In genomic region chr16:89359296-89360147, GRCh38 we compare ENCODE assay signal across 9 cellular contexts.
DNase-seq lines count a peak whose midpoint lies in the region; ATAC-seq and TF ChIP-seq lines count a peak whose summit lies in the region.
"Had no signal": no experiment of that assay in that cellular context is flagged by ENCODE, and none has a peak within 500 bp of the region (broad histone marks: within the 10 kb centered on the region; RNA-seq: fewer than 3 reads in every experiment).

No MANE protein-coding gene starts in this region.

- no peak overlapping the region for H3K27ac ChIP-seq in HEK293 (ENCODE audit: extremely low read depth, low read depth, low read length)

- peak; percentile 48 for DNase-seq in BE2C
- peak; percentile 12 for DNase-seq in kidney glomerular epithelial cell (lab: John Stamatoyannopoulos, UW)
- no peak for DNase-seq in SK-N-DZ (ENCODE audit: low spot score)
- no peak for DNase-seq in NCI-H1092 (lab: John Stamatoyannopoulos, UW)
- DNase-seq in foreskin fibroblast: no peak
- no peak for DNase-seq in GF-D8 (lab: John Stamatoyannopoulos, UW)
- DNase-seq: spleen had no signal

- H3K9me3 ChIP-seq in BE2C (no peaks in the 10 kb centered on the region), HEK293 (ENCODE audit: control insufficient read depth, insufficient read depth, low read depth, low read length) (no peaks in the 10 kb centered on the region)
- H3K9me3 ChIP-seq: spleen had no signal

- H3K4me1 ChIP-seq in BE2C: peaks cover 25% of the 10 kb centered on the region
- H3K4me1 ChIP-seq in HEK293 (ENCODE audit: control insufficient read depth, insufficient read depth, low read length): peaks cover 47% of the 10 kb centered on the region

- peaks cover 51% of the 10 kb centered on the region for H3K36me3 Mint-ChIP-seq in activated T-helper 17 cell treated with anti-CD3 and anti-CD28 coated beads, Interleukin-2, amount 50 U/mL, for 72 hours (ENCODE audit: low read depth)

- no peak overlapping the region for H3K27ac Mint-ChIP-seq in activated T-helper 17 cell treated with anti-CD3 and anti-CD28 coated beads, Interleukin-2, amount 50 U/mL, for 72 hours

- peak overlapping the region; percentile 80 for H3K4me3 Mint-ChIP-seq in activated T-helper 17 cell treated with anti-CD3 and anti-CD28 coated beads, Interleukin-2, amount 50 U/mL, for 72 hours

- TF ChIP-seq CTCF in BE2C (IDR thresholded peaks at IDR 0.05; ENCODE audit: low read depth, low read length) (no peak), HEK293 (tag by site-specific recombination; IDR thresholded peaks at IDR 0.05) (no peak), foreskin fibroblast (IDR thresholded peaks at IDR 0.05; ENCODE audit: low read depth, low read length) (no peak)

- H3K27me3 ChIP-seq in BE2C: no peaks in the 10 kb centered on the region
- H3K27me3 ChIP-seq: spleen had no signal

- no peak overlapping the region for H3K4me3 ChIP-seq in BE2C (ENCODE audit: low read depth, low read length)
- no peak overlapping the region for H3K4me3 ChIP-seq in HEK293 (ENCODE audit: low read depth, low read length)
- H3K4me3 ChIP-seq in foreskin fibroblast (ENCODE audit: low read depth in 1 of 2, low read length in 2 of 2): no peak overlapping the region

- CTCF ChIA-PET in HEK293 (lab: Yijun Ruan, JAX): interaction anchor here (0.7 kb wide), 1 partner anchor 144 kb away, joined by 3 read pairs; no protein-coding TSS in a partner anchor

- no peaks in the 10 kb centered on the region for H3K9me3 Mint-ChIP-seq in activated T-helper 17 cell treated with anti-CD3 and anti-CD28 coated beads, Interleukin-2, amount 50 U/mL, for 72 hours

- no peaks in the 10 kb centered on the region for H3K27me3 Mint-ChIP-seq in activated T-helper 17 cell treated with anti-CD3 and anti-CD28 coated beads, Interleukin-2, amount 50 U/mL, for 72 hours

- peaks cover 5% of the 10 kb centered on the region; the same call in 1 of the 2 replicates for H3K36me3 ChIP-seq in BE2C
- H3K36me3 ChIP-seq in HEK293 (ENCODE audit: control insufficient read depth in 2 of 2, insufficient read depth in 1 of 2, low read length in 2 of 2): peaks cover 0 to 9% of the 10 kb centered on the region in 2 experiments; a peak in 1 of 3 replicates

- no peak for ATAC-seq in activated T-helper 17 cell treated with anti-CD3 and anti-CD28 coated beads, Interleukin-2, amount 50 U/mL, for 72 hours (replicated peaks)

- POLR2A ChIA-PET in HEK293 (lab: Yijun Ruan, JAX): no interaction called here

- H3K4me1 Mint-ChIP-seq in activated T-helper 17 cell treated with anti-CD3 and anti-CD28 coated beads, Interleukin-2, amount 50 U/mL, for 72 hours: peaks cover 75% of the 10 kb centered on the region

TF ChIP-seq in HEK293, 187 proteins besides CTCF, POLR2A, EP300 and RAD21:
- TF ChIP-seq FEZF1 (tag by site-specific recombination; IDR thresholded peaks at IDR 0.05) (peak; percentile 50; the same call in 1 of the 2 replicates), EGR2 (tag by site-specific recombination; IDR thresholded peaks at IDR 0.05; ENCODE audit: low read depth) (no peak)

Comparison
In these comparisons a context has a peak if more than half of its experiments do, and no peak if none do; other contexts are left out.
1. DNase-seq: peak in BE2C (single experiment) and kidney glomerular epithelial cell (single experiment); none in SK-N-DZ (single experiment), NCI-H1092 (single experiment), foreskin fibroblast (0 of 2) and GF-D8 (single experiment).